Comparison of ENCODE assay signal across 2 cellular contexts in genomic region chr9:129311638-129312037, GRCh38.
TF ChIP-seq lines count a peak whose summit lies in the region.

No MANE protein-coding gene starts in this region.

TF ChIP-seq in HepG2, 621 proteins besides CTCF, POLR2A, EP300 and RAD21:
- TF ChIP-seq CHCHD3 (CRISPR knock-in tag; IDR thresholded peaks at IDR 0.05) (no peak), SP140L (CRISPR knock-in tag; IDR thresholded peaks at IDR 0.05; ENCODE audit: borderline replicate concordance) (no peak), ZGPAT (CRISPR knock-in tag; IDR thresholded peaks at IDR 0.05) (no peak), ZNF547 (CRISPR knock-in tag; IDR thresholded peaks at IDR 0.05) (no peak), ZNF569 (CRISPR knock-in tag; IDR thresholded peaks at IDR 0.05; ENCODE audit: borderline replicate concordance) (no peak), NR2F1 (CRISPR knock-in tag; IDR thresholded peaks at IDR 0.05) (no peak), NFYC (CRISPR knock-in tag; IDR thresholded peaks at IDR 0.05) (no peak), ZNF383 (CRISPR knock-in tag; IDR thresholded peaks at IDR 0.05; ENCODE audit: borderline replicate concordance) (no peak), RXRA (CRISPR knock-in tag; IDR thresholded peaks at IDR 0.05) (no peak), MTERF4 (CRISPR knock-in tag; IDR thresholded peaks at IDR 0.05) (no peak), TFDP2 (CRISPR knock-in tag; IDR thresholded peaks at IDR 0.05) (no peak), JDP2 (CRISPR knock-in tag; IDR thresholded peaks at IDR 0.05; ENCODE audit: borderline replicate concordance) (no peak), ZNF362 (CRISPR knock-in tag; IDR thresholded peaks at IDR 0.05; ENCODE audit: borderline replicate concordance) (no peak), MEF2D (CRISPR knock-in tag; IDR thresholded peaks at IDR 0.05) (no peak)

TF ChIP-seq in K562, 482 proteins besides CTCF, POLR2A, EP300 and RAD21:
- TF ChIP-seq E2F8 (IDR thresholded peaks at IDR 0.05; ENCODE audit: low read depth, partially characterized antibody) (no peak), ZNF24 (IDR thresholded peaks at IDR 0.05) (0 out of 2 replicates have a peak, but pooled peaks have one; percentile 20), ZNF431 (CRISPR knock-in tag; IDR thresholded peaks at IDR 0.05) (no peak)
